ENCODE assay signal across 14 cellular contexts in genomic region chr6:137968901-137969300, GRCh38.
DNase-seq lines count a peak whose midpoint lies in the region; ATAC-seq and TF ChIP-seq lines count a peak whose summit lies in the region.
"Had no signal": no experiment of that assay in that cellular context is flagged by ENCODE, and none has a peak within 500 bp of the region (broad histone marks: within the 10 kb centered on the region; RNA-seq: fewer than 3 reads in every experiment).

No MANE protein-coding gene starts in this region.

- H3K9me3 ChIP-seq in MM.1S (replicated peaks; ENCODE audit: insufficient read depth, low read length) = no peaks in the 10 kb centered on the region
- H3K9me3 ChIP-seq: SJCRH30, testis had no signal

- ATAC-seq in activated naive CD4-positive, alpha-beta T cell treated with anti-CD3 and anti-CD28 coated beads, Interleukin-2, amount 50 U/mL, for 72 hours = peak; percentile 56 to 81
- ATAC-seq in HG03439 (IDR thresholded peaks at IDR 0.05; ENCODE audit: unreplicated experiment) = no peak
- no peak for ATAC-seq in HG03571 (IDR thresholded peaks at IDR 0.05; ENCODE audit: unreplicated experiment)
- no peak for ATAC-seq in left ventricle myocardium superior

- TF ChIP-seq CTCF in MM.1S (IDR thresholded peaks at IDR 0.05; ENCODE audit: low read length) = no peak

- H3K4me2 ChIP-seq in MM.1S (ENCODE audit: low read depth, low read length) = peak overlapping the region; percentile 45; the same call in 1 of the 2 replicates

- H2AFZ ChIP-seq in MM.1S (ENCODE audit: low read length) = 0 out of 2 replicates have a peak overlapping the region, but pooled peaks have one; percentile 6

- no peaks in the 10 kb centered on the region for H3K36me3 ChIP-seq in MM.1S (replicated peaks; ENCODE audit: insufficient read depth, low read length)
- H3K36me3 ChIP-seq: SJCRH30 had no signal

- H3K27ac ChIP-seq in MM.1S (ENCODE audit: low read length) = peak overlapping the region; percentile 74; the same call in 1 of the 2 replicates
- H3K27ac ChIP-seq: SJCRH30, testis had no signal

- no peak for DNase-seq in activated naive CD4-positive, alpha-beta T cell treated with anti-CD3 and anti-CD28 coated beads, Interleukin-2, amount 50 U/mL, for 72 hours (ENCODE audit: low spot score in 2 of 2)
- DNase-seq in activated naive CD4-positive, alpha-beta T cell treated with Interleukin-2 at 50 U/mL for 16 hours = no peak
- DNase-seq in MM.1S (peak; percentile 38), amniotic epithelial cell (ENCODE audit: low read depth) (peak; percentile 79), NCI-H510A (lab: John Stamatoyannopoulos, UW) (no peak), left ventricle myocardium superior (no peak)
- DNase-seq: activated CD8-positive, alpha-beta memory T cell treated with anti-CD3 and anti-CD28 coated beads for 24 hours; cerebellar nuclear complex; left cardiac atrium; SJCRH30; stimulated activated CD4-positive, alpha-beta T cell treated with anti-CD3 and anti-CD28 coated beads, Interleukin-2, amount 100 ng/mL, for 48 hours; testis had no signal

- peaks cover 4 to 19% of the 10 kb centered on the region in 2 donors for H3K9me3 Mint-ChIP-seq in activated naive CD4-positive, alpha-beta T cell treated with anti-CD3 and anti-CD28 coated beads, Interleukin-2, amount 50 U/mL, for 72 hours

- H3K9ac ChIP-seq in MM.1S (ENCODE audit: low read length) = peak overlapping the region; percentile 1; the same call in 1 of the 2 replicates

- no peak overlapping the region for H3K4me3 ChIP-seq in MM.1S (ENCODE audit: low read length)
- H3K4me3 ChIP-seq: SJCRH30, testis had no signal

- H3K79me2 ChIP-seq in MM.1S (ENCODE audit: low read length) = no peaks in the 10 kb centered on the region

- intact Hi-C loops in left ventricle myocardium superior (cut with micrococcal nuclease) = no loop called here

- peaks cover 21% of the 10 kb centered on the region for H3F3A ChIP-seq in MM.1S (ENCODE audit: insufficient read depth, low read length)

- H3K27me3 ChIP-seq in MM.1S (replicated peaks; ENCODE audit: insufficient read depth, low read length) = no peaks in the 10 kb centered on the region
- H3K27me3 ChIP-seq: SJCRH30, testis had no signal

- peaks cover 5 to 20% of the 10 kb centered on the region in 2 donors for H3K36me3 Mint-ChIP-seq in activated naive CD4-positive, alpha-beta T cell treated with anti-CD3 and anti-CD28 coated beads, Interleukin-2, amount 50 U/mL, for 72 hours

- no peaks in the 10 kb centered on the region for H3K9me2 ChIP-seq in MM.1S (replicated peaks; ENCODE audit: insufficient read depth, low read length)

- no peaks in the 10 kb centered on the region for H4K20me1 ChIP-seq in MM.1S (ENCODE audit: insufficient read depth, low read length)

- H3K27ac Mint-ChIP-seq in activated naive CD4-positive, alpha-beta T cell treated with anti-CD3 and anti-CD28 coated beads, Interleukin-2, amount 50 U/mL, for 72 hours = peak overlapping the region; percentile 88 to 98

- peaks cover 63% of the 10 kb centered on the region for H3K4me1 ChIP-seq in MM.1S (ENCODE audit: low read length)
- H3K4me1 ChIP-seq: SJCRH30, testis had no signal

Comparison
In these comparisons a context has a peak if more than half of its experiments do, and no peak if none do; other contexts are left out.
1. ATAC-seq: peak in activated naive CD4-positive, alpha-beta T cell treated with anti-CD3 and anti-CD28 coated beads, Interleukin-2, amount 50 U/mL, for 72 hours (2 of 2); none in HG03439 (single experiment), HG03571 (single experiment) and left ventricle myocardium superior (single experiment).
2. DNase-seq: peak in MM.1S (single experiment) and amniotic epithelial cell (single experiment); none in activated naive CD4-positive, alpha-beta T cell treated with anti-CD3 and anti-CD28 coated beads, Interleukin-2, amount 50 U/mL, for 72 hours (0 of 2), activated naive CD4-positive, alpha-beta T cell treated with Interleukin-2 at 50 U/mL for 16 hours (single experiment), NCI-H510A (single experiment) and left ventricle myocardium superior (single experiment).